1 cellular context compared by ENCODE assay signal in the genomic region with DNA sequence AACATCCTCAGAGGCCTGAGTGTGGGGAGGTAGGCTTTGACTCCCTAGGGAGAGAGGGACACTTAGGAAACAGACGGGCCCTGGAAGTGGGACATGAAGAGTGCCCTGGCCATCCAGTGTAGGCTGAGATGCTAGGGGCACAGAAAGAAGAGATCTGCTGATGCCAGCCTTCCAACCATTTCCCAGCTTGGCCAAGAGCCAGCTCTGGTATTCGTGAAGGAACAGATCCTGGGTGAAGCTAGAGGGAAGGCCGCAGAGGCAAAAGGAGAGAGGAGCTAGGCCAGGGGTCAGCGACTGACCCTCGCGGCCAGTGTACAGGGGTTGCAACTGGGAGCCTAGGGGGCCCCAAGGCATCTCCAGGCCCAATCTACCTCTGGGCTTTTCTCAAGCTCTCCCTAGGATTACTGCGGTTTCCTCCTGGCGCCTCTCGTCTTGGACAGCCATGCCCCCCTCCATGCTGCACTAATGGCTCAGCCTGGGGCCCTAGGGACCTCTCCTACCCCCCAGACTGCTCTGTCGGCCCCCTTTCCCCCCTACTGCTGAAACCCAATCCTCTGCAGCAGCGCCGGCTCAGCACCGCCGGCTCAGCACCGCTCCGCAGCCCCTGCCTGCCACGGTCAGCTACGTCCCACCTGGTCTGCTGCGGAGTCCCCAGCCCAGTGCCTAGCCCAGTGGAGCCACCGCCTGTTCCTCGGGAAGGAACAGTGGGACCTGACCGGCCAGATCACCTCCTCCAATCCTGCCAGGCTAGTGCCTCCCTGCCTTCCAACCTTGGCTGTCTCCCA.
TF ChIP-seq lines count a peak whose summit lies in the region.

A gene (plus strand): TSS at position 553 of the 785 bp plus-strand sequence. CDS start 355 bp downstream, outside the sequence.

TF ChIP-seq in SK-N-SH, 30 proteins besides CTCF, POLR2A, EP300 and RAD21 (continued from another document):
- TF ChIP-seq, protein P1, sequence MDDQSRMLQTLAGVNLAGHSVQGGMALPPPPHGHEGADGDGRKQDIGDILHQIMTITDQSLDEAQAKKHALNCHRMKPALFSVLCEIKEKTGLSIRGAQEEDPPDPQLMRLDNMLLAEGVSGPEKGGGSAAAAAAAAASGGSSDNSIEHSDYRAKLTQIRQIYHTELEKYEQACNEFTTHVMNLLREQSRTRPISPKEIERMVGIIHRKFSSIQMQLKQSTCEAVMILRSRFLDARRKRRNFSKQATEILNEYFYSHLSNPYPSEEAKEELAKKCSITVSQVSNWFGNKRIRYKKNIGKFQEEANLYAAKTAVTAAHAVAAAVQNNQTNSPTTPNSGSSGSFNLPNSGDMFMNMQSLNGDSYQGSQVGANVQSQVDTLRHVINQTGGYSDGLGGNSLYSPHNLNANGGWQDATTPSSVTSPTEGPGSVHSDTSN (IDR thresholded peaks at IDR 0.05) = no peak
- TF ChIP-seq ELF1 (IDR thresholded peaks at IDR 0.05) = no peak
- 0 out of 2 replicates have a peak, but pooled peaks have one; percentile 22 for TF ChIP-seq POLR2AphosphoS5 (IDR thresholded peaks at IDR 0.05; ENCODE audit: low read depth, low read length)
- peak; percentile 9 for TF ChIP-seq CHD2 (IDR thresholded peaks at IDR 0.05; ENCODE audit: low read length, partially characterized antibody)
- TF ChIP-seq GABPA (IDR thresholded peaks at IDR 0.05; ENCODE audit: low read depth) = no peak
- TF ChIP-seq, protein P2, sequence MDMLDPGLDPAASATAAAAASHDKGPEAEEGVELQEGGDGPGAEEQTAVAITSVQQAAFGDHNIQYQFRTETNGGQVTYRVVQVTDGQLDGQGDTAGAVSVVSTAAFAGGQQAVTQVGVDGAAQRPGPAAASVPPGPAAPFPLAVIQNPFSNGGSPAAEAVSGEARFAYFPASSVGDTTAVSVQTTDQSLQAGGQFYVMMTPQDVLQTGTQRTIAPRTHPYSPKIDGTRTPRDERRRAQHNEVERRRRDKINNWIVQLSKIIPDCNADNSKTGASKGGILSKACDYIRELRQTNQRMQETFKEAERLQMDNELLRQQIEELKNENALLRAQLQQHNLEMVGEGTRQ (IDR thresholded peaks at IDR 0.05; ENCODE audit: borderline replicate concordance, low read depth, low read length) = no peak
